Comparison of ENCODE assay signal across 1 cellular context in genomic region chr9:136769710-136770191, GRCh38.
TF ChIP-seq lines count a peak whose summit lies in the region.

No MANE protein-coding gene starts in this region.

TF ChIP-seq in endothelial cell of umbilical vein, 7 proteins besides CTCF, POLR2A, EP300 and RAD21 (continued from another document):
- TF ChIP-seq EZH2 (IDR thresholded peaks at IDR 0.05; ENCODE audit: borderline replicate concordance, low read depth, low read length, severe bottlenecking) (no peak), JUN (IDR thresholded peaks at IDR 0.05; ENCODE audit: borderline replicate concordance, insufficient read depth, insufficient read length, low read depth) (no peak), MYC (IDR thresholded peaks at IDR 0.05; ENCODE audit: low read depth, low read length) (no peak)
